In genomic region chr6:156065838-156066237, GRCh38 we compare ENCODE assay signal across 30 cellular contexts.
"Had no signal": no experiment of that assay in that cellular context is flagged by ENCODE, and none has a peak within 500 bp of the region (broad histone marks: within the 10 kb centered on the region; RNA-seq: fewer than 3 reads in every experiment).

No MANE protein-coding gene starts in this region.

- H3K36me3 ChIP-seq: ascending aorta, WERI-Rb-1 had no signal

- FAIRE-seq: colon, TTC549 had no signal

- H3K27ac ChIP-seq: ascending aorta, WERI-Rb-1 had no signal

- DNase-seq: activated CD4-positive, alpha-beta memory T cell treated with anti-CD3 and anti-CD28 coated beads, Interleukin-2, amount 10 ng/mL, durations not matched to agents 7 days and 5 days; activated CD4-positive, alpha-beta T cell treated with anti-CD3 and anti-CD28 coated beads for 1 hour; activated CD4-positive, alpha-beta T cell treated with anti-CD3 and anti-CD28 coated beads for 36 hours; activated CD4-positive, alpha-beta T cell treated with anti-CD3 and anti-CD28 coated beads for 48 hours; activated CD4-positive, alpha-beta T cell treated with anti-CD3 and anti-CD28 coated beads, Interleukin-2, amount 10 ng/mL, durations not matched to agents 7 days and 5 days; activated CD4-positive, alpha-beta T cell treated with anti-CD3 and anti-CD28 coated beads, Interleukin-2, amount 50 U/mL, for 48 hours; activated CD4-positive, CD25-positive, alpha-beta regulatory T cell; activated CD8-positive, alpha-beta memory T cell treated with anti-CD3 and anti-CD28 coated beads for 24 hours; activated CD8-positive, alpha-beta memory T cell treated with anti-CD3 and anti-CD28 coated beads, Interleukin-2, amount 10 ng/mL, durations not matched to agents 7 days and 5 days; activated CD8-positive, alpha-beta memory T cell treated with anti-CD3 and anti-CD28 coated beads, Interleukin-2, amount 50 U/mL, for 48 hours; activated CD8-positive, alpha-beta T cell treated with anti-CD3 and anti-CD28 coated beads, Interleukin-2, amount 10 ng/mL, durations not matched to agents 7 days and 5 days; activated effector memory CD4-positive, alpha-beta T cell treated with Interleukin-2 at 50 U/mL for 16 hours; activated gamma-delta T cell; activated naive CD4-positive, alpha-beta T cell treated with anti-CD3 and anti-CD28 coated beads, Interleukin-2, amount 10 ng/mL, durations not matched to agents 7 days and 5 days; activated naive CD4-positive, alpha-beta T cell treated with Interleukin-2 at 50 U/mL for 16 hours; activated naive CD8-positive, alpha-beta T cell treated with anti-CD3 and anti-CD28 coated beads, Interleukin-2, amount 10 ng/mL, durations not matched to agents 7 days and 5 days; activated naive CD8-positive, alpha-beta T cell treated with anti-CD3 and anti-CD28 coated beads, Interleukin-2, amount 50 U/mL, for 24 hours; activated T-cell treated with anti-CD3 and anti-CD28 coated beads, Interleukin-2, amount 50 U/mL, for 24 hours; activated T-cell treated with anti-CD3 and anti-CD28 coated beads, Interleukin-2, amount 50 U/mL, for 48 hours; amygdala; anterior cingulate cortex; central memory CD4-positive, alpha-beta T cell; T-helper 2 cell; T-helper 9 cell; WERI-Rb-1 had no signal

- H3K4me3 ChIP-seq: ascending aorta had no signal

- ATAC-seq: activated CD4-positive, alpha-beta T cell treated with anti-CD3 and anti-CD28 coated beads for 36 hours; activated CD4-positive, CD25-positive, alpha-beta regulatory T cell treated with anti-CD3 and anti-CD28 coated beads, Interleukin-2, amount 50 U/mL, for 24 hours; activated CD8-positive, alpha-beta memory T cell treated with anti-CD3 and anti-CD28 coated beads, Interleukin-2, amount 10 ng/mL, durations not matched to agents 7 days and 5 days; activated CD8-positive, alpha-beta T cell treated with anti-CD3 and anti-CD28 coated beads, Interleukin-2, amount 10 ng/mL, durations not matched to agents 7 days and 5 days; activated naive CD8-positive, alpha-beta T cell treated with anti-CD3 and anti-CD28 coated beads, Interleukin-2, amount 50 U/mL, for 24 hours; WTC11 had no signal

- H3K9me3 ChIP-seq: ascending aorta had no signal

- H3K27me3 ChIP-seq: ascending aorta had no signal
